ENCODE assay signal across 7 cellular contexts in the genomic region with DNA sequence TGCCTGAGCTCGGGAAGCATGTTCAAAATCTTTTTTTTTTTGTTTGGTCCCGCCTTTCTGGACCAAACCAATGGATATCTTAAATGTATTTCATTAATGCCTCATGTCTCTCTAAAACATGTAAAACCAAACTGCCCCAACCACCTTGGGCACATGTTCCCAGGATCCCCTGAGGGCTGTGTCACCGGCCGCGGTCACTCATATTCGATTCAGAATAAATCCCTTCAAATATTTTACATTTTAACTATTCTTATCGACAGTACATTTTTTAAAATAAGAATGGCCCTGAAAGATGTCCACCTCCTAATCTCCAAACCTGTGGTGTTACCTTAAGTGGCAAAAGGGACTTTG. TPM values are rescaled to one million over a fixed set of nuclear protein-coding genes. Genes with fewer than 3 reads are reported as not detected.
DNase-seq lines count a peak whose midpoint lies in the region; TF ChIP-seq lines count a peak whose summit lies in the region.
"Had no signal": no experiment of that assay in that cellular context is flagged by ENCODE, and none has a peak within 500 bp of the region (broad histone marks: within the 10 kb centered on the region; RNA-seq: fewer than 3 reads in every experiment).

No MANE protein-coding gene starts in this region.

- peaks cover 21% of the 10 kb centered on the region for H3K36me3 Mint-ChIP-seq in activated naive CD8-positive, alpha-beta T cell treated with anti-CD3 and anti-CD28 coated beads for 36 hours
- peaks cover 13% of the 10 kb centered on the region for H3K36me3 Mint-ChIP-seq in nephron (ENCODE audit: low read depth)

- peaks cover 22% of the 10 kb centered on the region for H3K4me1 Mint-ChIP-seq in activated naive CD8-positive, alpha-beta T cell treated with anti-CD3 and anti-CD28 coated beads for 36 hours
- peaks cover 16% of the 10 kb centered on the region for H3K4me1 Mint-ChIP-seq in nephron

- H3K9me3 Mint-ChIP-seq in activated naive CD8-positive, alpha-beta T cell treated with anti-CD3 and anti-CD28 coated beads for 36 hours: no peaks in the 10 kb centered on the region
- H3K9me3 Mint-ChIP-seq in nephron: no peaks in the 10 kb centered on the region

- peak overlapping the region; percentile 96 for H3K4me3 Mint-ChIP-seq in activated naive CD8-positive, alpha-beta T cell treated with anti-CD3 and anti-CD28 coated beads for 36 hours
- H3K4me3 Mint-ChIP-seq in nephron: peak overlapping the region; percentile 81 to 98 (median 96)

- H3K27me3 Mint-ChIP-seq in activated naive CD8-positive, alpha-beta T cell treated with anti-CD3 and anti-CD28 coated beads for 36 hours: no peaks in the 10 kb centered on the region
- H3K27me3 Mint-ChIP-seq in nephron (ENCODE audit: low read depth): no peaks in the 10 kb centered on the region

- DNase-seq in activated naive CD8-positive, alpha-beta T cell treated with anti-CD3 and anti-CD28 coated beads for 36 hours: no peak
- no peak for DNase-seq in NK-92 (lab: John Stamatoyannopoulos, UW; ENCODE audit: unreplicated experiment)
- no peak for DNase-seq in DMS114 treated with DMSO at 0.1 percent for 48 hours (lab: John Stamatoyannopoulos, UW; ENCODE audit: unreplicated experiment)
- no peak for DNase-seq in GM19238 (ENCODE audit: insufficient read length, low spot score)
- DNase-seq: NCI-H1105 treated with DMSO at 0.1 percent for 48 hours had no signal

- H3K4me3 ChIP-seq in GM08714 (ENCODE audit: low read length): peak overlapping the region; percentile 42; the same call in 1 of the 2 replicates

- peak overlapping the region; percentile 100 for H3K27ac Mint-ChIP-seq in activated naive CD8-positive, alpha-beta T cell treated with anti-CD3 and anti-CD28 coated beads for 36 hours
- H3K27ac Mint-ChIP-seq in nephron: peak overlapping the region in 1 of 3 experiments; percentile 75

- TF ChIP-seq CTCF in nephron (IDR thresholded peaks at IDR 0.05; ENCODE audit: unreplicated experiment in 3 of 3): no peak

RNA-seq across cellular contexts. Expression of a gene that starts 2.1 kb away (rescaled TPM):
- total RNA-seq in activated naive CD8-positive, alpha-beta T cell treated with anti-CD3 and anti-CD28 coated beads for 36 hours: 10 to 100 TPM; 94.7 to 97.2 TPM

RNA-seq across cellular contexts. Expression of a gene that starts 30.4 kb away (rescaled TPM):
- 10 to 100 TPM; 46.0 to 48.7 TPM for total RNA-seq in activated naive CD8-positive, alpha-beta T cell treated with anti-CD3 and anti-CD28 coated beads for 36 hours

RNA-seq across cellular contexts. Expression of a gene that starts 32.4 kb away (rescaled TPM):
- total RNA-seq in activated naive CD8-positive, alpha-beta T cell treated with anti-CD3 and anti-CD28 coated beads for 36 hours: 1 to 10 TPM; 1.4 to 2.2 TPM

RNA-seq across cellular contexts. Expression of a gene that starts 54.9 kb away (rescaled TPM):
- total RNA-seq in activated naive CD8-positive, alpha-beta T cell treated with anti-CD3 and anti-CD28 coated beads for 36 hours: 10 to 100 TPM; 17.3 to 18.2 TPM

RNA-seq across cellular contexts. Expression of a gene that starts 55.6 kb away (rescaled TPM):
- 1 to 10 TPM; 1.2 to 1.3 TPM for total RNA-seq in activated naive CD8-positive, alpha-beta T cell treated with anti-CD3 and anti-CD28 coated beads for 36 hours
